ENCODE assay signal across 8 cellular contexts in the genomic region with DNA sequence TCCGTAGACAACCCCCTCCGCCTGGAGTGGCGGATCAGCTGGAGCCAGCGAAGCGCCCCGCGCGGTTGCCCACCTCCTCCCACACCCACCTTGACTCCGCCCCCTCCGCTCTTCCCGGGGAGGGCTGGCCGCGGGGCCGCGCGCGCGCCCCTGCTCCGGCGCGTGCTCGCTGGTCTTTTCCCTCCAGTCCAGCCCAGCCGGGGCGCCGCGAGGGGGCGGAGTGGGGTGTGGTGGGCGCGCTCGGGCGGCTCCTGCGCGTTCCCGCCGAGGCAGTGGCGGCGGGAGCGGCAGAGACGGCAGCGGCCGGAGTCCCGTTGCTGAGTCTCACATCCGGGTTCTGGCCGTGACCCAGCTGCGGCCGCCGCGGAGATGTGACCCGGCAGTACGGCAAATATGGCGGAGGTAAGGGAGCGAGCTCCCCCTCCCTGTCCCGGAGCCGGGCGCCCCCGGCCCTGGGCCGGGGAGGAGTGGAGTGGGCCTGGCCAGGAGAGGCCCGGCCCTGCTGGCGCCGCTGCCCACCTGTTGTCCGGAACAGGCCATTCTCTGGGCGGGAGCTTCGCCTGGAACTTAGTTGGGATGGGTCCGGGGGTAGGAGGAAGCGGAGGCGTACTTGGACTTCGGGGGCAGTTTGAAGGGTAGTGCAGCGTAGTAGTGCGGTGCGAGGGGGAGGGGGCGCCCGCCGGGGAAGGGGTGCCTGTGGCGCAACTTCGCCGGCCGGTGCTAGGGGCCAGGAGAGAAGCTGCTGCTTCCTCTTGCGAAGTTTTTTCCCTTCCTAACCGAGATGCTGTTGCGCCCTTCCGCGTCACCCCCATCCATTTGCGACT. TPM values are rescaled to one million over a fixed set of nuclear protein-coding genes. Genes with fewer than 3 reads are reported as not detected.
DNase-seq lines count a peak whose midpoint lies in the region; ATAC-seq, FAIRE-seq and TF ChIP-seq lines count a peak whose summit lies in the region.

No MANE protein-coding gene starts in this region.

- H3K36me3 ChIP-seq in H1 (ENCODE audit: control insufficient read depth in 2 of 4, insufficient read depth in 4 of 4, low read length in 3 of 4): no peaks in the 10 kb centered on the region

- no peak overlapping the region; the same call in 1 of the 2 replicates for H2BK12ac ChIP-seq in H1 (ENCODE audit: low read depth, low read length)

- no peak overlapping the region for H3K14ac ChIP-seq in H1 (ENCODE audit: insufficient read length)

- no peaks in the 10 kb centered on the region for H3K27me3 ChIP-seq in H1 (replicated peaks in 1 of 4; ENCODE audit: control insufficient read depth in 3 of 4, extremely low read depth in 1 of 4, insufficient read depth in 3 of 4, low read length in 3 of 4)

- H2BK20ac ChIP-seq in H1 (ENCODE audit: low read length): no peak overlapping the region; the same call in 1 of the 2 replicates

- TF ChIP-seq POLR2A in H1 (IDR thresholded peaks at IDR 0.05; ENCODE audit: control extremely low read depth in 1 of 2, low read depth in 2 of 2, low read length in 2 of 2): peak; percentile 49 to 62; a peak in 2 of 3 replicates

- TF ChIP-seq EP300 in H1 (IDR thresholded peaks at IDR 0.05; ENCODE audit: borderline replicate concordance in 1 of 2, low read depth in 2 of 2, low read length in 2 of 2): peak in 1 of 2 experiments; percentile 55; a peak in 1 of 3 replicates

- peaks cover 0 to 1% of the 10 kb centered on the region in 2 experiments for H4K20me1 ChIP-seq in H1 (replicated peaks in 1 of 2; ENCODE audit: control insufficient read depth in 1 of 2, insufficient read depth in 2 of 2, low read length in 2 of 2)

- H3K4me2 ChIP-seq in H1 (ENCODE audit: insufficient read depth in 1 of 2, low read depth in 2 of 2, low read length in 2 of 2): peak overlapping the region; percentile 77 to 85

- peak overlapping the region; percentile 78 for H4K5ac ChIP-seq in H1 (ENCODE audit: insufficient read length, low read depth, low read length)

- no peaks in the 10 kb centered on the region for H3K9me3 ChIP-seq in H1 (ENCODE audit: insufficient read depth in 2 of 2, low read depth in 1 of 2, low read length in 1 of 2)

- peak overlapping the region; percentile 75 to 89 (median 84) for H3K9ac ChIP-seq in H1 (replicated peaks in 1 of 4; ENCODE audit: extremely low read depth in 1 of 4, low read depth in 3 of 4, low read length in 3 of 4)

- no peak overlapping the region for H3K23ac ChIP-seq in H1 (ENCODE audit: insufficient read length)

- peak overlapping the region; percentile 74; the same call in 1 of the 2 replicates for H2BK5ac ChIP-seq in H1 (ENCODE audit: low read depth, low read length)

- peak overlapping the region; percentile 90 for H3K27ac ChIP-seq in H1 (ENCODE audit: low read depth, low read length)

- peak overlapping the region; percentile 62 to 97 (median 89) for H3K4me3 ChIP-seq in H1 (ENCODE audit: extremely low read depth in 1 of 4, insufficient read depth in 2 of 4, low read depth in 3 of 4, low read length in 4 of 4)

- H2AK5ac ChIP-seq in H1 (ENCODE audit: low read depth, low read length): no peak overlapping the region

- TF ChIP-seq CTCF in H1 (IDR thresholded peaks at IDR 0.05; ENCODE audit: control extremely low read depth in 1 of 3, insufficient read depth in 1 of 3, low read depth in 1 of 3, low read length in 3 of 3): peak in 2 of 3 experiments; percentile 5 to 21; a peak in 3 of 4 replicates

- H2BK120ac ChIP-seq in H1 (replicated peaks; ENCODE audit: low read depth, low read length): peak overlapping the region; percentile 33

- no peak overlapping the region for H4K91ac ChIP-seq in H1 (replicated peaks; ENCODE audit: insufficient read length, low read length)

- H3K18ac ChIP-seq in H1 (ENCODE audit: extremely low read depth, low read length): peak overlapping the region; percentile 88; the same call in 1 of the 2 replicates

- no peak overlapping the region; the same call in 1 of the 2 replicates for H2BK15ac ChIP-seq in H1 (ENCODE audit: low read length)

- H3K79me2 ChIP-seq in H1 (ENCODE audit: control insufficient read depth in 1 of 2, insufficient read depth in 2 of 2, low read length in 2 of 2): peaks cover 4 to 63% of the 10 kb centered on the region in 2 experiments; a peak in 3 of 4 replicates

- ATAC-seq in GM21367 (IDR thresholded peaks at IDR 0.05; ENCODE audit: unreplicated experiment): peak; percentile 60

- WGBS in H1 (ENCODE audit: extremely low coverage in 1 of 2, insufficient coverage in 1 of 2, insufficient read length in 1 of 2, insufficient replicate concordance in 2 of 2, low coverage in 1 of 2, low lambda C conversion rate in 2 of 2, missing lambda C conversion rate in 1 of 2), 2 experiments: 1% methylated on average over 56 of the region's 83 CpGs; no CpG with 5 or more reads in 1 of the 2 experiments

- H3K79me1 ChIP-seq in H1 (ENCODE audit: low read depth, low read length): peaks cover 2% of the 10 kb centered on the region; the same call in 1 of the 2 replicates

- peak overlapping the region; percentile 43 for H3K56ac ChIP-seq in H1 (replicated peaks; ENCODE audit: insufficient read length, low read depth, low read length)

- peak overlapping the region; percentile 44 for H3K4ac ChIP-seq in H1 (replicated peaks; ENCODE audit: insufficient read length, low read depth, low read length)

- CTCF ChIA-PET in H1 (lab: Charles Lee; ENCODE audit: partially characterized antibody): interaction anchor here (0.6 to 1.9 kb wide), 4 partner anchors 14 to 749 kb away, joined by 3 to 4 read pairs (median 3); no protein-coding TSS in a partner anchor

- in situ Hi-C loops in Caki2 (cut with HindIII; ENCODE audit: low pct_unique_long_range_greater_than_20kb, low sequenced_read_pairs): no loop called here

- peak; percentile 98 for DNase-seq in Caki2 (ENCODE audit: low read depth)
- peak; percentile 94 for DNase-seq in HT1080 (ENCODE audit: low read depth)
- peak; percentile 85 to 92 for DNase-seq in NOMO-1 (lab: John Stamatoyannopoulos, UW; ENCODE audit: unreplicated experiment in 2 of 2)
- peak; percentile 72 for DNase-seq in activated CD8-positive, alpha-beta memory T cell treated with anti-CD3 and anti-CD28 coated beads, Interleukin-2, amount 50 U/mL, for 1 hour (ENCODE audit: extremely low read depth)
- peak; percentile 84 to 96 for DNase-seq in H1 (ENCODE audit: low read depth in 1 of 2, low spot score in 2 of 2)
- peak; percentile 98 for DNase-seq in mesenteric fat pad (ENCODE audit: low spot score)
- peak; percentile 92 for DNase-seq in stimulated activated CD8-positive, alpha-beta memory T cell treated with anti-CD3 and anti-CD28 coated beads, Interleukin-12 subunit alpha, Interleukin-12 subunit beta, amount 100 ng/mL, for 4 hours (ENCODE audit: low read depth)

- H3K23me2 ChIP-seq in H1 (ENCODE audit: low read depth, low read length): peaks cover 11% of the 10 kb centered on the region; the same call in 1 of the 2 replicates

- FAIRE-seq in H1 (lab: Jason Lieb, UNC): no peak

- H3K4me1 ChIP-seq in H1 (replicated peaks in 1 of 4; ENCODE audit: control insufficient read depth in 3 of 4, insufficient read depth in 4 of 4, low read length in 3 of 4): peaks cover 0 to 4% (median 1%) of the 10 kb centered on the region in 4 experiments; a peak in 5 of 7 replicates

- 0 out of 4 replicates have a peak, but pooled peaks of 1 of the 2 experiments have one; percentile 5 for TF ChIP-seq RAD21 in H1 (IDR thresholded peaks at IDR 0.05 in 1 of 2, conservative IDR thresholded peaks at IDR 0.05 in 1 of 2; ENCODE audit: low read depth in 2 of 2, low read length in 2 of 2)

- H4K8ac ChIP-seq in H1 (ENCODE audit: extremely low read depth, insufficient read depth, low read length): peak overlapping the region; percentile 72; the same call in 1 of the 2 replicates

- POLR2A ChIA-PET in H1 (lab: Charles Lee; ENCODE audit: partially characterized antibody): interaction anchor here (0.6 to 1.3 kb wide), 6 partner anchors 8 to 755 kb away, joined by 3 to 7 read pairs (median 4); partner anchors contain the start of gene GADD45A

- H2AFZ ChIP-seq in H1 (ENCODE audit: low read length): peak overlapping the region; percentile 65; the same call in 1 of the 2 replicates

RNA-seq across cellular contexts. Expression of gene MIER1, which starts 5.4 kb away (rescaled TPM):
- total RNA-seq in Caki2 (2014; rRNA removed; shearing (Covaris generic); ENCODE audit: low replicate concordance): 9.0 and 11.1 TPM in 2 replicates
- total RNA-seq in HT1080 (2014; rRNA removed; shearing (Covaris generic)): 12.0 and 17.7 TPM in 2 replicates
- 18.6 and 21.8 TPM in 2 replicates for polyA plus RNA-seq in HT1080 (2015; cell fraction: cytosol; rRNA removed)
- 20.8 and 22.6 TPM in 2 replicates for polyA plus RNA-seq in HT1080 (2015; cell fraction: nucleus; rRNA removed)
- 30.8 and 33.5 TPM in 2 replicates for total RNA-seq in H1 (2021; fragmentation: NEBNext Ultra II Directional; extraction: Animal tissue kit (Norgen Biotek cat#: 25700))
- 2.1 and 5.2 TPM in 2 replicates for polyA plus RNA-seq in H1 (2011; rRNA removed)
- 7.1 TPM for polyA plus RNA-seq in H1 (2011; cell fraction: cytosol; rRNA removed)
- 2.7 TPM for polyA plus RNA-seq in H1 (2011; cell fraction: nucleus; rRNA removed)
- polyA plus RNA-seq in H1 (2012, experiment 1 of 2): 11.4 to 19.7 TPM (median 13.6 TPM) in 4 replicates
- 1.3 TPM for polyA plus RNA-seq in H1 (2012, experiment 2 of 2)
- polyA plus RNA-seq in H1 (2013, experiment 1 of 2): 16.1 TPM
- 17.1 TPM for polyA plus RNA-seq in H1 (2013, experiment 2 of 2)
- 13.0 and 14.0 TPM in 2 replicates for polyA minus RNA-seq in H1 (2011; rRNA and poly(A)+ RNA removed)
- polyA minus RNA-seq in H1 (2011; cell fraction: cytosol; rRNA and poly(A)+ RNA removed): 20.6 TPM
- polyA minus RNA-seq in H1 (2011; cell fraction: nucleus; rRNA and poly(A)+ RNA removed): 33.6 TPM
- 33.3 TPM for total RNA-seq in mesenteric fat pad

RNA-seq across cellular contexts. Expression of gene DNAI4, which starts 5.6 kb away (rescaled TPM):
- 6.5 and 10.5 TPM in 2 replicates for total RNA-seq in Caki2 (2014; rRNA removed; shearing (Covaris generic); ENCODE audit: low replicate concordance)
- 0.30 and 0.31 TPM in 2 replicates for total RNA-seq in HT1080 (2014; rRNA removed; shearing (Covaris generic))
- polyA plus RNA-seq in HT1080 (2015; cell fraction: cytosol; rRNA removed): 0.14 and 0.91 TPM in 2 replicates
- 0.18 and 1.1 TPM in 2 replicates for polyA plus RNA-seq in HT1080 (2015; cell fraction: nucleus; rRNA removed)
- total RNA-seq in H1 (2021; fragmentation: NEBNext Ultra II Directional; extraction: Animal tissue kit (Norgen Biotek cat#: 25700)): 2.1 and 4.0 TPM in 2 replicates
- 0.08 and 0.32 TPM in 2 replicates for polyA plus RNA-seq in H1 (2011; rRNA removed)
- polyA plus RNA-seq in H1 (2011; cell fraction: cytosol; rRNA removed): 0.63 TPM
- polyA plus RNA-seq in H1 (2011; cell fraction: nucleus; rRNA removed): 0.09 TPM
- 0.17 to 0.37 TPM (median 0.28 TPM) in 4 replicates for polyA plus RNA-seq in H1 (2012, experiment 1 of 2)
- not detected for polyA plus RNA-seq in H1 (2012, experiment 2 of 2)
- polyA plus RNA-seq in H1 (2013, experiment 1 of 2): 0.34 TPM
- polyA plus RNA-seq in H1 (2013, experiment 2 of 2): 3.3 TPM
- polyA minus RNA-seq in H1 (2011; rRNA and poly(A)+ RNA removed): 0.82 and 1.3 TPM in 2 replicates
- not detected for polyA minus RNA-seq in H1 (2011; cell fraction: cytosol; rRNA and poly(A)+ RNA removed)
- polyA minus RNA-seq in H1 (2011; cell fraction: nucleus; rRNA and poly(A)+ RNA removed): 3.3 TPM
- 7.0 TPM for total RNA-seq in mesenteric fat pad

Comparison
In these comparisons a context has a peak if more than half of its experiments do, and no peak if none do; other contexts are left out.
1. Peak in every context shown above with its lines: DNase-seq, ATAC-seq, H3K4me3 ChIP-seq and H3K27ac ChIP-seq.